ENCODE assay signal across 17 cellular contexts in the genomic region with DNA sequence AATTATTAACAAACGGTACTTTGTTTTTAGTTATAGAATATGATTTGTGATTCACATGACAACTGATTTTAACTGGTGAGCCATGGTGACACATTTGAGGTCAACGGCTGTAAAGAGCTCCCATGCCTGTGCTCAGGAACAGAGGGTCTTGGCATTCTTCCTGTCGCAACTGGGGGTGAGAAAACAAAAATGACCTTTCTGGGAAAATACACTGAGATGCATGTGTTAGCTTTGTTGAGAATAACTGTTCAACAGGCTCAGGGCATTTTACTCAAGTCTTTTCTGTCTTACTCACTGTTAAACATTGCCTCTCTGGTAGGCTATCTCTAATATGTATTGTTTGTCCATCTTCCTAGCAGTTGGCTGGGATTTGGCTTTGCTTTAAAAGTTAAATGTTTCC. TPM values are rescaled to one million over a fixed set of nuclear protein-coding genes. Genes with fewer than 3 reads are reported as not detected.
DNase-seq lines count a peak whose midpoint lies in the region; ATAC-seq and TF ChIP-seq lines count a peak whose summit lies in the region.
"Had no signal": no experiment of that assay in that cellular context is flagged by ENCODE, and none has a peak within 500 bp of the region (broad histone marks: within the 10 kb centered on the region; RNA-seq: fewer than 3 reads in every experiment).

No MANE protein-coding gene starts in this region.

- no peaks in the 10 kb centered on the region for H3F3A ChIP-seq in GM23338 (replicated peaks; ENCODE audit: low read depth)

- ATAC-seq in GM23338 (no peak), HG02763 (IDR thresholded peaks at IDR 0.05; ENCODE audit: unreplicated experiment) (no peak)
- ATAC-seq: K562 had no signal

- POLR2A ChIA-PET in HEK293T (lab: Yijun Ruan, JAX) = no interaction called here

- peak overlapping the region; percentile 54; the same call in 1 of the 2 replicates for H2AFZ ChIP-seq in GM23338

- no peak overlapping the region for H3K4me3 ChIP-seq in GM23338
- no peak overlapping the region for H3K4me3 ChIP-seq in brain microvascular endothelial cell (ENCODE audit: low read depth, low read length)
- H3K4me3 ChIP-seq in fibroblast of villous mesenchyme (ENCODE audit: low read depth, low read length) = no peak overlapping the region
- H3K4me3 ChIP-seq: BLaER1 treated with 17β-estradiol and CSF1 and Interleukin-3, amounts not matched to agents 10 nM and 100 nM; K562 had no signal

- CTCF ChIA-PET in HEK293T (lab: Yijun Ruan, JAX) = no interaction called here

- H3K27ac Mint-ChIP-seq in GM23338 = no peak overlapping the region
- H3K27ac Mint-ChIP-seq: CD4-positive, CD25-positive, alpha-beta regulatory T cell; H9 had no signal

- H3K4me2 ChIP-seq in GM23338 = no peak overlapping the region
- H3K4me2 ChIP-seq: BLaER1 treated with 17β-estradiol and CSF1 and Interleukin-3, amounts not matched to agents 10 nM and 100 nM had no signal

- H3K27ac ChIP-seq in GM23338 (ENCODE audit: low read depth) (no peak overlapping the region), brain microvascular endothelial cell (peak overlapping the region; percentile 57)
- H3K27ac ChIP-seq: BLaER1 treated with 17β-estradiol and CSF1 and Interleukin-3, amounts not matched to agents 10 nM and 100 nM; HL-60 had no signal

- in situ Hi-C loops in brain microvascular endothelial cell (cut with HindIII; ENCODE audit: low pct_ligation_motif_present, low sequenced_read_pairs) = no loop called here

- no peaks in the 10 kb centered on the region; the same call in 2 of the 3 replicates for H3K36me3 Mint-ChIP-seq in GM23338 (ENCODE audit: low read depth)
- H3K36me3 Mint-ChIP-seq: CD4-positive, CD25-positive, alpha-beta regulatory T cell had no signal

- H3K9me2 ChIP-seq in GM23338 (ENCODE audit: insufficient read depth) = no peaks in the 10 kb centered on the region

- peaks cover 3% of the 10 kb centered on the region; the same call in 2 of the 3 replicates for H3K4me1 Mint-ChIP-seq in GM23338
- H3K4me1 Mint-ChIP-seq: CD4-positive, CD25-positive, alpha-beta regulatory T cell had no signal

- no peaks in the 10 kb centered on the region for H3K79me2 ChIP-seq in GM23338 (replicated peaks; ENCODE audit: insufficient read depth)

- peaks cover 3% of the 10 kb centered on the region; the same call in 1 of the 3 replicates for H3K9me3 Mint-ChIP-seq in GM23338
- H3K9me3 Mint-ChIP-seq: H9 had no signal

- no peaks in the 10 kb centered on the region for H3K27me3 ChIP-seq in GM23338 (ENCODE audit: insufficient read depth)
- no peaks in the 10 kb centered on the region for H3K27me3 ChIP-seq in brain microvascular endothelial cell (replicated peaks)
- H3K27me3 ChIP-seq: BLaER1 treated with 17β-estradiol and CSF1 and Interleukin-3, amounts not matched to agents 10 nM and 100 nM had no signal

- H3K4me1 ChIP-seq in GM23338 (ENCODE audit: insufficient read depth) = no peaks in the 10 kb centered on the region

- peaks cover 2% of the 10 kb centered on the region for H3K27me3 Mint-ChIP-seq in GM23338 (ENCODE audit: insufficient read depth, low read depth, poor library complexity)
- H3K27me3 Mint-ChIP-seq: CD4-positive, CD25-positive, alpha-beta regulatory T cell had no signal

- TF ChIP-seq CTCF in GM23338 (conservative IDR thresholded peaks at IDR 0.05; ENCODE audit: low read depth in 2 of 2) (no peak), brain microvascular endothelial cell (IDR thresholded peaks at IDR 0.05; ENCODE audit: low read depth, low read length, missing control alignments) (no peak), fibroblast of villous mesenchyme (IDR thresholded peaks at IDR 0.05; ENCODE audit: insufficient read depth, low read depth, low read length) (no peak)

- no peak overlapping the region for H3K4me3 Mint-ChIP-seq in GM23338
- H3K4me3 Mint-ChIP-seq: CD4-positive, CD25-positive, alpha-beta regulatory T cell; H9 had no signal

- H3K36me3 ChIP-seq in GM23338 (ENCODE audit: insufficient read depth) (no peaks in the 10 kb centered on the region), brain microvascular endothelial cell (replicated peaks) (no peaks in the 10 kb centered on the region)
- H3K36me3 ChIP-seq: BLaER1 treated with 17β-estradiol and CSF1 and Interleukin-3, amounts not matched to agents 10 nM and 100 nM had no signal

- H4K20me1 ChIP-seq in GM23338 (replicated peaks; ENCODE audit: insufficient read depth) = no peaks in the 10 kb centered on the region
- H4K20me1 ChIP-seq: BLaER1 treated with 17β-estradiol and CSF1 and Interleukin-3, amounts not matched to agents 10 nM and 100 nM had no signal

- DNase-seq in GM23338 (ENCODE audit: low spot score) = no peak
- DNase-seq in brain microvascular endothelial cell = peak; percentile 62
- peak; percentile 48 for DNase-seq in fibroblast of villous mesenchyme (ENCODE audit: low read depth)
- peak; percentile 36 for DNase-seq in smooth muscle cell of the brain vasculature (ENCODE audit: low read depth, low spot score)
- DNase-seq in kidney glomerular epithelial cell (lab: John Stamatoyannopoulos, UW) = no peak
- no peak for DNase-seq in HEK293T (ENCODE audit: extremely low spot score)
- DNase-seq: 8988T; ACHN; CD4-positive, CD25-positive, alpha-beta regulatory T cell; DMS53; GF-D8; GOT3; H9 had no signal

TF ChIP-seq in GM23338, 12 proteins besides CTCF, POLR2A, EP300 and RAD21 (continues in another document):
- TF ChIP-seq POLR2AphosphoS5 (IDR thresholded peaks at IDR 0.05; ENCODE audit: low read depth) = no peak
- TF ChIP-seq, protein P1, sequence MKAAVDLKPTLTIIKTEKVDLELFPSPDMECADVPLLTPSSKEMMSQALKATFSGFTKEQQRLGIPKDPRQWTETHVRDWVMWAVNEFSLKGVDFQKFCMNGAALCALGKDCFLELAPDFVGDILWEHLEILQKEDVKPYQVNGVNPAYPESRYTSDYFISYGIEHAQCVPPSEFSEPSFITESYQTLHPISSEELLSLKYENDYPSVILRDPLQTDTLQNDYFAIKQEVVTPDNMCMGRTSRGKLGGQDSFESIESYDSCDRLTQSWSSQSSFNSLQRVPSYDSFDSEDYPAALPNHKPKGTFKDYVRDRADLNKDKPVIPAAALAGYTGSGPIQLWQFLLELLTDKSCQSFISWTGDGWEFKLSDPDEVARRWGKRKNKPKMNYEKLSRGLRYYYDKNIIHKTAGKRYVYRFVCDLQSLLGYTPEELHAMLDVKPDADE (IDR thresholded peaks at IDR 0.05) = no peak

TF ChIP-seq in HEK293T, 16 proteins besides CTCF, POLR2A, EP300 and RAD21:
- TF ChIP-seq BHLHE40 (IDR thresholded peaks at IDR 0.05; ENCODE audit: borderline replicate concordance) = no peak

RNA-seq across cellular contexts. Expression of a gene that starts 57.1 kb away (rescaled TPM):
- total RNA-seq in GM23338 (2014; rRNA removed; shearing (Covaris generic)) = 4.1 and 9.1 TPM in 2 replicates
- 3.9 and 5.6 TPM in 2 replicates for polyA plus RNA-seq in GM23338 (2016; fragmentation: Nextera tagmentation; extraction: Ambion mirVana)
- total RNA-seq in fibroblast of villous mesenchyme = 0.97 TPM in 1 of 2 replicates, not detected in the other

Comparison
In these comparisons a context has a peak if more than half of its experiments do, and no peak if none do; other contexts are left out.
1. DNase-seq: peak in brain microvascular endothelial cell (single experiment), fibroblast of villous mesenchyme (single experiment) and smooth muscle cell of the brain vasculature (single experiment); none in GM23338 (single experiment), kidney glomerular epithelial cell (single experiment) and HEK293T (single experiment).